ENCODE assay signal across 1 cellular context in genomic region chr16:51243836-51244483, GRCh38.
TF ChIP-seq lines count a peak whose summit lies in the region.

No MANE protein-coding gene starts in this region.

TF ChIP-seq in HepG2, 621 proteins besides CTCF, POLR2A, EP300 and RAD21 (continued from another document and continues in another):
- TF ChIP-seq AHDC1 (CRISPR knock-in tag; IDR thresholded peaks at IDR 0.05; ENCODE audit: borderline replicate concordance): peak; percentile 90
- peak; percentile 75 for TF ChIP-seq ERF (CRISPR knock-in tag; IDR thresholded peaks at IDR 0.05)
- no peak for TF ChIP-seq FOXA1 (IDR thresholded peaks at IDR 0.05)
- TF ChIP-seq FOXA1 (CRISPR knock-in tag; IDR thresholded peaks at IDR 0.05): peak; percentile 86
- TF ChIP-seq ZNF577 (CRISPR knock-in tag; IDR thresholded peaks at IDR 0.05; ENCODE audit: borderline replicate concordance, low read depth): no peak
- no peak for TF ChIP-seq ZNF513 (CRISPR knock-in tag; conservative IDR thresholded peaks at IDR 0.05)
- no peak for TF ChIP-seq ZNF142 (CRISPR knock-in tag; IDR thresholded peaks at IDR 0.05)
- TF ChIP-seq TEAD2 (CRISPR knock-in tag; IDR thresholded peaks at IDR 0.05): no peak
- peak; percentile 60; the same call in 1 of the 2 replicates for TF ChIP-seq ZNF629 (CRISPR knock-in tag; conservative IDR thresholded peaks at IDR 0.05)
- TF ChIP-seq, protein P1, sequence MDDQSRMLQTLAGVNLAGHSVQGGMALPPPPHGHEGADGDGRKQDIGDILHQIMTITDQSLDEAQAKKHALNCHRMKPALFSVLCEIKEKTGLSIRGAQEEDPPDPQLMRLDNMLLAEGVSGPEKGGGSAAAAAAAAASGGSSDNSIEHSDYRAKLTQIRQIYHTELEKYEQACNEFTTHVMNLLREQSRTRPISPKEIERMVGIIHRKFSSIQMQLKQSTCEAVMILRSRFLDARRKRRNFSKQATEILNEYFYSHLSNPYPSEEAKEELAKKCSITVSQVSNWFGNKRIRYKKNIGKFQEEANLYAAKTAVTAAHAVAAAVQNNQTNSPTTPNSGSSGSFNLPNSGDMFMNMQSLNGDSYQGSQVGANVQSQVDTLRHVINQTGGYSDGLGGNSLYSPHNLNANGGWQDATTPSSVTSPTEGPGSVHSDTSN (CRISPR knock-in tag; IDR thresholded peaks at IDR 0.05; ENCODE audit: borderline replicate concordance): no peak
- no peak for TF ChIP-seq KDM5B (CRISPR knock-in tag; IDR thresholded peaks at IDR 0.05; ENCODE audit: borderline replicate concordance)
- TF ChIP-seq FOXM1 (CRISPR knock-in tag; IDR thresholded peaks at IDR 0.05): no peak
- no peak for TF ChIP-seq NONO (IDR thresholded peaks at IDR 0.05)
- TF ChIP-seq NONO (CRISPR knock-in tag; conservative IDR thresholded peaks at IDR 0.05): no peak
- TF ChIP-seq ATF1 (CRISPR knock-in tag; IDR thresholded peaks at IDR 0.05): no peak
- no peak for TF ChIP-seq ZNF564 (CRISPR knock-in tag; IDR thresholded peaks at IDR 0.05)
- TF ChIP-seq HDAC2 (CRISPR knock-in tag; IDR thresholded peaks at IDR 0.05): peak; percentile 91
- no peak for TF ChIP-seq ZNF766 (CRISPR knock-in tag; IDR thresholded peaks at IDR 0.05; ENCODE audit: borderline replicate concordance)
- TF ChIP-seq ZNF704 (CRISPR knock-in tag; IDR thresholded peaks at IDR 0.05; ENCODE audit: borderline replicate concordance): no peak
- TF ChIP-seq SP5 (CRISPR knock-in tag; IDR thresholded peaks at IDR 0.05; ENCODE audit: borderline replicate concordance, low read depth): peak; percentile 28; the same call in 1 of the 2 replicates
- TF ChIP-seq ELF3 (CRISPR knock-in tag; IDR thresholded peaks at IDR 0.05): peak; percentile 96
- TF ChIP-seq, protein P2, sequence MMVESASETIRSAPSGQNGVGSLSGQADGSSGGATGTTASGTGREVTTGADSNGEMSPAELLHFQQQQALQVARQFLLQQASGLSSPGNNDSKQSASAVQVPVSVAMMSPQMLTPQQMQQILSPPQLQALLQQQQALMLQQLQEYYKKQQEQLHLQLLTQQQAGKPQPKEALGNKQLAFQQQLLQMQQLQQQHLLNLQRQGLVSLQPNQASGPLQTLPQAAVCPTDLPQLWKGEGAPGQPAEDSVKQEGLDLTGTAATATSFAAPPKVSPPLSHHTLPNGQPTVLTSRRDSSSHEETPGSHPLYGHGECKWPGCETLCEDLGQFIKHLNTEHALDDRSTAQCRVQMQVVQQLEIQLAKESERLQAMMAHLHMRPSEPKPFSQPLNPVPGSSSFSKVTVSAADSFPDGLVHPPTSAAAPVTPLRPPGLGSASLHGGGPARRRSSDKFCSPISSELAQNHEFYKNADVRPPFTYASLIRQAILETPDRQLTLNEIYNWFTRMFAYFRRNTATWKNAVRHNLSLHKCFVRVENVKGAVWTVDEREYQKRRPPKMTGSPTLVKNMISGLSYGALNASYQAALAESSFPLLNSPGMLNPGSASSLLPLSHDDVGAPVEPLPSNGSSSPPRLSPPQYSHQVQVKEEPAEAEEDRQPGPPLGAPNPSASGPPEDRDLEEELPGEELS (CRISPR knock-in tag; IDR thresholded peaks at IDR 0.05): peak; percentile 91
- TF ChIP-seq PPARG (CRISPR knock-in tag; conservative IDR thresholded peaks at IDR 0.05): peak; percentile 81
- TF ChIP-seq ZNF501 (CRISPR knock-in tag; IDR thresholded peaks at IDR 0.05): 0 out of 2 replicates have a peak, but pooled peaks have one; percentile 20
- TF ChIP-seq HNRNPK (IDR thresholded peaks at IDR 0.05; ENCODE audit: low read depth, low read length, poor library complexity, severe bottlenecking): no peak
- no peak for TF ChIP-seq ZSCAN31 (CRISPR knock-in tag; IDR thresholded peaks at IDR 0.05; ENCODE audit: low read depth)
- no peak for TF ChIP-seq ZNF546 (CRISPR knock-in tag; conservative IDR thresholded peaks at IDR 0.05)
- TF ChIP-seq MAFF (IDR thresholded peaks at IDR 0.05; ENCODE audit: low read depth, low read length): no peak
- TF ChIP-seq ZNF7 (CRISPR knock-in tag; IDR thresholded peaks at IDR 0.05): no peak
- peak; percentile 44; the same call in 1 of the 2 replicates for TF ChIP-seq ETV5 (CRISPR knock-in tag; IDR thresholded peaks at IDR 0.05; ENCODE audit: borderline replicate concordance)
- no peak for TF ChIP-seq ZSCAN20 (CRISPR knock-in tag; IDR thresholded peaks at IDR 0.05; ENCODE audit: borderline replicate concordance)
- TF ChIP-seq ZNF660 (CRISPR knock-in tag; IDR thresholded peaks at IDR 0.05; ENCODE audit: borderline replicate concordance, low read depth): no peak
- peak; percentile 77 for TF ChIP-seq NR2F2 (IDR thresholded peaks at IDR 0.05; ENCODE audit: borderline replicate concordance, low read depth)
- no peak for TF ChIP-seq ZNF460 (CRISPR knock-in tag; IDR thresholded peaks at IDR 0.05; ENCODE audit: borderline replicate concordance)
- TF ChIP-seq ZNF253 (CRISPR knock-in tag; IDR thresholded peaks at IDR 0.05; ENCODE audit: borderline replicate concordance): no peak
- no peak for TF ChIP-seq ZNF224 (CRISPR knock-in tag; IDR thresholded peaks at IDR 0.05)
- no peak for TF ChIP-seq CENPX (CRISPR knock-in tag; IDR thresholded peaks at IDR 0.05)
- peak; percentile 69; the same call in 1 of the 2 replicates for TF ChIP-seq FOXJ3 (CRISPR knock-in tag; IDR thresholded peaks at IDR 0.05; ENCODE audit: borderline replicate concordance)
- no peak for TF ChIP-seq ZNF782 (CRISPR knock-in tag; IDR thresholded peaks at IDR 0.05; ENCODE audit: borderline replicate concordance)
- no peak for TF ChIP-seq ZNF234 (CRISPR knock-in tag; conservative IDR thresholded peaks at IDR 0.05)
- TF ChIP-seq, protein P3, sequence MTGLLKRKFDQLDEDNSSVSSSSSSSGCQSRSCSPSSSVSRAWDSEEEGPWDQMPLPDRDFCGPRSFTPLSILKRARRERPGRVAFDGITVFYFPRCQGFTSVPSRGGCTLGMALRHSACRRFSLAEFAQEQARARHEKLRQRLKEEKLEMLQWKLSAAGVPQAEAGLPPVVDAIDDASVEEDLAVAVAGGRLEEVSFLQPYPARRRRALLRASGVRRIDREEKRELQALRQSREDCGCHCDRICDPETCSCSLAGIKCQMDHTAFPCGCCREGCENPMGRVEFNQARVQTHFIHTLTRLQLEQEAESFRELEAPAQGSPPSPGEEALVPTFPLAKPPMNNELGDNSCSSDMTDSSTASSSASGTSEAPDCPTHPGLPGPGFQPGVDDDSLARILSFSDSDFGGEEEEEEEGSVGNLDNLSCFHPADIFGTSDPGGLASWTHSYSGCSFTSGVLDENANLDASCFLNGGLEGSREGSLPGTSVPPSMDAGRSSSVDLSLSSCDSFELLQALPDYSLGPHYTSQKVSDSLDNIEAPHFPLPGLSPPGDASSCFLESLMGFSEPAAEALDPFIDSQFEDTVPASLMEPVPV (CRISPR knock-in tag; IDR thresholded peaks at IDR 0.05): no peak
- TF ChIP-seq GLI4 (CRISPR knock-in tag; IDR thresholded peaks at IDR 0.05; ENCODE audit: borderline replicate concordance): no peak
- TF ChIP-seq PRPF4 (IDR thresholded peaks at IDR 0.05; ENCODE audit: low read depth, low read length, poor library complexity, severe bottlenecking): no peak
- TF ChIP-seq TIGD3 (CRISPR knock-in tag; IDR thresholded peaks at IDR 0.05; ENCODE audit: borderline replicate concordance): no peak
- TF ChIP-seq ZEB1 (IDR thresholded peaks at IDR 0.05; ENCODE audit: insufficient replicate concordance, low read depth): no peak
